Comparison of ENCODE assay signal across 1 cellular context in the genomic region with DNA sequence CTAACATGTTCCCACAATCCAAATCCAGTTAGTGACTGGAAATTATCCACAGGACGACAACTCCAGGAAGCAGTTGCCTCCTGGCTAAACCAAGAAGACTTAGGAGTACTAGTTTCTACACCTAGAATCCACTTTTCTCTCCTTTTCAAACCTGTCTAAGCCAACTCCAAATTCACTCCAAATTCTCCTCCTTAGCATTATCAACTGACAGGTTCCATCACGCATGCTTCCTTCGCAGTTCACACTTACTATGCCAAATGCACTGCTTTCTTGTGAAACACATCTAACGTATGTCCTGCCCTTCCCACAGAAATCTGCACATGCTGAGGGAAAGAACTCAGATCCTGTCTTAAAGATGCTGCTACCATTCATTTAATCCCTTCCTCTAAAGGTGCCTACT.
TF ChIP-seq lines count a peak whose summit lies in the region.

No MANE protein-coding gene starts in this region.

TF ChIP-seq in IMR-90, 13 proteins besides CTCF, POLR2A, EP300 and RAD21:
- TF ChIP-seq, protein P1, sequence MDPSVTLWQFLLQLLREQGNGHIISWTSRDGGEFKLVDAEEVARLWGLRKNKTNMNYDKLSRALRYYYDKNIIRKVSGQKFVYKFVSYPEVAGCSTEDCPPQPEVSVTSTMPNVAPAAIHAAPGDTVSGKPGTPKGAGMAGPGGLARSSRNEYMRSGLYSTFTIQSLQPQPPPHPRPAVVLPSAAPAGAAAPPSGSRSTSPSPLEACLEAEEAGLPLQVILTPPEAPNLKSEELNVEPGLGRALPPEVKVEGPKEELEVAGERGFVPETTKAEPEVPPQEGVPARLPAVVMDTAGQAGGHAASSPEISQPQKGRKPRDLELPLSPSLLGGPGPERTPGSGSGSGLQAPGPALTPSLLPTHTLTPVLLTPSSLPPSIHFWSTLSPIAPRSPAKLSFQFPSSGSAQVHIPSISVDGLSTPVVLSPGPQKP (IDR thresholded peaks at IDR 0.05; ENCODE audit: borderline replicate concordance, low read depth, low read length) = no peak
- TF ChIP-seq MAZ (IDR thresholded peaks at IDR 0.05; ENCODE audit: borderline replicate concordance, low read depth, low read length) (no peak), CHD1 (IDR thresholded peaks at IDR 0.05; ENCODE audit: low read depth, low read length) (no peak), SMC3 (IDR thresholded peaks at IDR 0.05; ENCODE audit: low read depth, low read length) (no peak), MAFK (IDR thresholded peaks at IDR 0.05; ENCODE audit: low read depth, low read length) (no peak), CEBPB (IDR thresholded peaks at IDR 0.05; ENCODE audit: low read depth, low read length) (no peak), MXI1 (IDR thresholded peaks at IDR 0.05; ENCODE audit: borderline replicate concordance, low read depth, low read length) (no peak), NFE2L2 (IDR thresholded peaks at IDR 0.05; ENCODE audit: low read depth, low read length) (no peak), RFX5 (IDR thresholded peaks at IDR 0.05; ENCODE audit: low read depth, low read length) (no peak), FOS (IDR thresholded peaks at IDR 0.05; ENCODE audit: low read depth, low read length) (no peak), BHLHE40 (IDR thresholded peaks at IDR 0.05; ENCODE audit: low read depth, low read length) (no peak), RCOR1 (IDR thresholded peaks at IDR 0.05; ENCODE audit: insufficient replicate concordance, low read length) (no peak)
- TF ChIP-seq, protein P2, sequence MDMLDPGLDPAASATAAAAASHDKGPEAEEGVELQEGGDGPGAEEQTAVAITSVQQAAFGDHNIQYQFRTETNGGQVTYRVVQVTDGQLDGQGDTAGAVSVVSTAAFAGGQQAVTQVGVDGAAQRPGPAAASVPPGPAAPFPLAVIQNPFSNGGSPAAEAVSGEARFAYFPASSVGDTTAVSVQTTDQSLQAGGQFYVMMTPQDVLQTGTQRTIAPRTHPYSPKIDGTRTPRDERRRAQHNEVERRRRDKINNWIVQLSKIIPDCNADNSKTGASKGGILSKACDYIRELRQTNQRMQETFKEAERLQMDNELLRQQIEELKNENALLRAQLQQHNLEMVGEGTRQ (IDR thresholded peaks at IDR 0.05; ENCODE audit: low read depth, low read length) = no peak
